ENCODE assay signal across 1 cellular context in the genomic region with DNA sequence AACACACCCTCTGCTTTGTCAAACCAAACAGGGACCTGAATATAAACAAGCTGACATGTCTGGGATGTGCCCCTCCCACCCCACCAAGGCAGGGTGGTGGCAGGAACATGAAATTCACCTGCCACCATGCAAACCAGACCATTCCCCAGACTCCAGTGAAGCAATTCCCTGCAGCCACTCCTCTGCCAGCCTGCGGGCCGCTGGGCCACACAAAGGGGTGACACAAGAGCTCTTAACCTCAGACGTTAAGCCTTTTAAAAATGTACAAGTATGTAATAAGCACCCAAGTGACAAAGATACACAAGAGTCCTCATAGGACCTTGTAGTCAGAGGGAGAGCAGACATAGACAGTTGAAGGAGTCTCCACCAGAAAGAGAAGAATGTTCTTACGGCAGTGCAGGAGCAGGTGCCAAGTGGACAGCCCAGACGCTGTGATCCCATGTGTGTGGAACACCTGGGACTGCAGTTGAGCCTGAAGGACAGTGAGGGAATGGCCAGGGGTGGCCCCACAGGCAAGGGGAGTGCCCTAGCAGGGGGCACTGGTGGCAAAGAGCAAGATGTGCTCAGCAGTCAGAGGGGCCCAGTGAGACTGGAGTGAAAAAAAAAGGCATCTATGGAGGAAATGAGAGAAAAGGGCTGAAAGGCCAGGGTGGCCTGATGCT.
TF ChIP-seq lines count a peak whose summit lies in the region.

No MANE protein-coding gene starts in this region.

TF ChIP-seq in H1, 55 proteins besides CTCF, POLR2A, EP300 and RAD21:
- TF ChIP-seq, protein P1, sequence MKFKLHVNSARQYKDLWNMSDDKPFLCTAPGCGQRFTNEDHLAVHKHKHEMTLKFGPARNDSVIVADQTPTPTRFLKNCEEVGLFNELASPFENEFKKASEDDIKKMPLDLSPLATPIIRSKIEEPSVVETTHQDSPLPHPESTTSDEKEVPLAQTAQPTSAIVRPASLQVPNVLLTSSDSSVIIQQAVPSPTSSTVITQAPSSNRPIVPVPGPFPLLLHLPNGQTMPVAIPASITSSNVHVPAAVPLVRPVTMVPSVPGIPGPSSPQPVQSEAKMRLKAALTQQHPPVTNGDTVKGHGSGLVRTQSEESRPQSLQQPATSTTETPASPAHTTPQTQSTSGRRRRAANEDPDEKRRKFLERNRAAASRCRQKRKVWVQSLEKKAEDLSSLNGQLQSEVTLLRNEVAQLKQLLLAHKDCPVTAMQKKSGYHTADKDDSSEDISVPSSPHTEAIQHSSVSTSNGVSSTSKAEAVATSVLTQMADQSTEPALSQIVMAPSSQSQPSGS (IDR thresholded peaks at IDR 0.05; ENCODE audit: low read length), result no peak
- TF ChIP-seq CTBP2 (IDR thresholded peaks at IDR 0.05; ENCODE audit: borderline replicate concordance, insufficient read depth, insufficient read length, low read length) (no peak), HDAC2 (IDR thresholded peaks at IDR 0.05; ENCODE audit: borderline replicate concordance in 1 of 2, low read depth in 2 of 2, low read length in 2 of 2) (no peak), TCF12 (IDR thresholded peaks at IDR 0.05; ENCODE audit: low read depth, low read length) (no peak), ASH2L (IDR thresholded peaks at IDR 0.05; ENCODE audit: low read length) (no peak), TBP (IDR thresholded peaks at IDR 0.05; ENCODE audit: low read depth, low read length) (no peak), SIRT6 (IDR thresholded peaks at IDR 0.05; ENCODE audit: low read length) (no peak)
- TF ChIP-seq, protein P2, sequence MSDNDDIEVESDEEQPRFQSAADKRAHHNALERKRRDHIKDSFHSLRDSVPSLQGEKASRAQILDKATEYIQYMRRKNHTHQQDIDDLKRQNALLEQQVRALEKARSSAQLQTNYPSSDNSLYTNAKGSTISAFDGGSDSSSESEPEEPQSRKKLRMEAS (IDR thresholded peaks at IDR 0.05), result no peak
